Comparison of ENCODE assay signal across 8 cellular contexts in genomic region chr10:79348640-79348988, GRCh38. TPM values are rescaled to one million over a fixed set of nuclear protein-coding genes. Genes with fewer than 3 reads are reported as not detected.
A peak's percentile ranks its signal among the peaks of the same experiment; 100 is the strongest.
DNase-seq lines count a peak whose midpoint lies in the region; TF ChIP-seq lines count a peak whose summit lies in the region.

No MANE protein-coding gene starts in this region.

- H3K4me1 ChIP-seq in liver (ENCODE audit: control insufficient read depth in 4 of 4, insufficient read depth in 4 of 4, low read length in 3 of 4): peaks cover 16 to 47% (median 29%) of the 10 kb centered on the region in 4 donors
- peaks cover 19 to 27% of the 10 kb centered on the region in 2 donors for H3K4me1 ChIP-seq in thyroid gland

- 60% methylated on average over 3 of the region's 3 CpGs for WGBS in liver
- WGBS in thyroid gland, 2 donors: 71 to 80% methylated on average over 3 of the region's 3 CpGs

- no peaks in the 10 kb centered on the region for H3K9me3 Mint-ChIP-seq in activated T-cell treated with anti-CD3 and anti-CD28 coated beads, Interleukin-2, amount 50 U/mL, for 24 hours

- H3K27me3 Mint-ChIP-seq in activated T-cell treated with anti-CD3 and anti-CD28 coated beads, Interleukin-2, amount 50 U/mL, for 24 hours: no peaks in the 10 kb centered on the region

- peak overlapping the region; percentile 89 for H3K4me3 Mint-ChIP-seq in activated T-cell treated with anti-CD3 and anti-CD28 coated beads, Interleukin-2, amount 50 U/mL, for 24 hours

- peaks cover 60% of the 10 kb centered on the region for H3K36me3 Mint-ChIP-seq in activated T-cell treated with anti-CD3 and anti-CD28 coated beads, Interleukin-2, amount 50 U/mL, for 24 hours (ENCODE audit: low read depth)

- TF ChIP-seq CTCF in liver (IDR thresholded peaks at IDR 0.05; ENCODE audit: low read depth, low read length, missing input control) (no peak), thyroid gland (IDR thresholded peaks at IDR 0.05) (no peak)

- TF ChIP-seq RAD21 in liver (IDR thresholded peaks at IDR 0.05): no peak

- no peak for TF ChIP-seq POLR2A in thyroid gland (IDR thresholded peaks at IDR 0.05)

- H3K9ac ChIP-seq in liver (ENCODE audit: low read depth in 1 of 2, low read length in 2 of 2): peak overlapping the region in 1 of 2 donors; percentile 82

- H3K9me3 ChIP-seq in liver (ENCODE audit: control insufficient read depth in 4 of 4, low read length in 3 of 4) (no peaks in the 10 kb centered on the region), thyroid gland (no peaks in the 10 kb centered on the region)

- peaks cover 38% of the 10 kb centered on the region for H3K4me1 Mint-ChIP-seq in activated T-cell treated with anti-CD3 and anti-CD28 coated beads, Interleukin-2, amount 50 U/mL, for 24 hours (ENCODE audit: low read depth)

- no peak for DNase-seq in activated T-cell treated with anti-CD3 and anti-CD28 coated beads, Interleukin-2, amount 50 U/mL, for 24 hours
- DNase-seq in activated T-cell treated with anti-CD3 and anti-CD28 coated beads, Interleukin-2, amount 50 U/mL, for 48 hours: no peak
- DNase-seq in thyroid gland (no peak), DMS 273 treated with DMSO at 0.1 percent for 48 hours (lab: John Stamatoyannopoulos, UW) (no peak), NCI-H524 treated with DMSO at 0.1 percent for 48 hours (lab: John Stamatoyannopoulos, UW) (no peak), NCI-H2196 (lab: John Stamatoyannopoulos, UW; ENCODE audit: unreplicated experiment) (no peak)

- H3K4me3 ChIP-seq in liver (ENCODE audit: low read depth in 1 of 3, low read length in 3 of 3) (peak overlapping the region; percentile 73 to 82 (median 73)), thyroid gland (replicated peaks in 1 of 3) (peak overlapping the region in 1 of 3 donors; percentile 82)

- intact Hi-C loops in thyroid gland (cut with DNase I): no loop called here

- H3K27me3 ChIP-seq in liver (ENCODE audit: control insufficient read depth in 4 of 4, insufficient read depth in 4 of 4, low read length in 3 of 4) (no peaks in the 10 kb centered on the region), thyroid gland (no peaks in the 10 kb centered on the region)

- peak overlapping the region; percentile 24 for H3K27ac ChIP-seq in angular gyrus (ENCODE audit: low read depth, low read length)
- peak overlapping the region; percentile 95 to 99 for H3K27ac ChIP-seq in liver (ENCODE audit: low read depth in 1 of 2, low read length in 2 of 2)
- H3K27ac ChIP-seq in thyroid gland: peak overlapping the region in 2 of 3 donors; percentile 68 to 84

- peak overlapping the region; percentile 96 for H3K27ac Mint-ChIP-seq in activated T-cell treated with anti-CD3 and anti-CD28 coated beads, Interleukin-2, amount 50 U/mL, for 24 hours

- H3K36me3 ChIP-seq in liver (ENCODE audit: control insufficient read depth in 4 of 4, insufficient read depth in 3 of 4, low read depth in 1 of 4, low read length in 3 of 4) (peaks cover 25 to 41% (median 35%) of the 10 kb centered on the region in 4 donors), thyroid gland (peaks cover 34 to 38% of the 10 kb centered on the region in 2 donors)

TF ChIP-seq in liver, 16 proteins besides CTCF, POLR2A, EP300 and RAD21:
- no peak for TF ChIP-seq FOXA1 (IDR thresholded peaks at IDR 0.05)
- TF ChIP-seq GABPA (IDR thresholded peaks at IDR 0.05 in 1 of 2, conservative IDR thresholded peaks at IDR 0.05 in 1 of 2): no peak
- no peak for TF ChIP-seq REST (IDR thresholded peaks at IDR 0.05)
- no peak for TF ChIP-seq NR2F2 (IDR thresholded peaks at IDR 0.05)
- TF ChIP-seq SP1 (IDR thresholded peaks at IDR 0.05): no peak
- TF ChIP-seq MAX (IDR thresholded peaks at IDR 0.05): no peak
- no peak for TF ChIP-seq HNF4G (IDR thresholded peaks at IDR 0.05)
- TF ChIP-seq TAF1 (conservative IDR thresholded peaks at IDR 0.05): no peak
- TF ChIP-seq YY1 (IDR thresholded peaks at IDR 0.05): no peak

RNA-seq across cellular contexts. Expression of gene PPIF, which starts 1.3 kb away (rescaled TPM):
- total RNA-seq in liver (10 to 100 TPM; 22.2 to 84.3 TPM), thyroid gland (10 to 100 TPM; 31.4 to 70.1 (median 52.3) TPM)
- polyA plus RNA-seq in liver: 10 to 100 TPM; 51.4 to 68.6 TPM

Comparison
In these comparisons a context has a peak if more than half of its experiments do, and no peak if none do; other contexts are left out.
1. H3K27ac ChIP-seq: peak in every context shown above with its lines; median percentile 97 in liver; 76 in thyroid gland; 24 in angular gyrus.